In genomic region chr2:233058717-233059546, GRCh38 we compare ENCODE assay signal across 13 cellular contexts. TPM values are rescaled to one million over a fixed set of nuclear protein-coding genes. Genes with fewer than 3 reads are reported as not detected.
DNase-seq lines count a peak whose midpoint lies in the region; ATAC-seq and TF ChIP-seq lines count a peak whose summit lies in the region.
"Had no signal": no experiment of that assay in that cellular context is flagged by ENCODE, and none has a peak within 500 bp of the region (broad histone marks: within the 10 kb centered on the region; RNA-seq: fewer than 3 reads in every experiment).

No MANE protein-coding gene starts in this region.

- TF ChIP-seq CTCF in CD4-positive, alpha-beta T cell (IDR thresholded peaks at IDR 0.05), result no peak
- no peak for TF ChIP-seq CTCF in dorsolateral prefrontal cortex (IDR thresholded peaks at IDR 0.05 in 54 of 56, conservative IDR thresholded peaks at IDR 0.05 in 2 of 56; ENCODE audit: low read depth in 1 of 56, partially characterized antibody in 56 of 56)

- H3K9me2 ChIP-seq in Karpas-422 (replicated peaks; ENCODE audit: insufficient read depth, low read length), result no peaks in the 10 kb centered on the region

- peaks cover 39% of the 10 kb centered on the region for H3K36me3 Mint-ChIP-seq in CD4-positive, alpha-beta T cell (ENCODE audit: low read depth)

- H3K79me2 ChIP-seq in Karpas-422 (ENCODE audit: low read length), result peaks cover 36% of the 10 kb centered on the region

- H3K27me3 Mint-ChIP-seq in CD4-positive, alpha-beta T cell, result no peaks in the 10 kb centered on the region

- CTCF ChIA-PET in CD4-positive, alpha-beta T cell (lab: Charles Lee), result interaction anchor here (1.1 to 1.9 kb wide), 3 partner anchors 11 to 192 kb away, joined by 3 to 10 read pairs (median 4); partner anchors contain the start of gene ATG16L1

- peak overlapping the region; percentile 81 for H3K27ac ChIP-seq in CD4-positive, alpha-beta T cell (ENCODE audit: low read depth, low read length)
- H3K27ac ChIP-seq in Karpas-422 (ENCODE audit: low read length) (peak overlapping the region; percentile 98), dorsolateral prefrontal cortex (peak overlapping the region in 37 of 59 donors; percentile 5 to 87 (median 69))

- peaks cover 4% of the 10 kb centered on the region for H3K36me3 ChIP-seq in Karpas-422 (ENCODE audit: insufficient read depth, low read length)

- H3K4me1 Mint-ChIP-seq in CD4-positive, alpha-beta T cell (ENCODE audit: low read depth), result peaks cover 39% of the 10 kb centered on the region

- H3K27ac Mint-ChIP-seq in CD4-positive, alpha-beta T cell, result peak overlapping the region; percentile 95

- H3K4me2 ChIP-seq in Karpas-422 (ENCODE audit: low read depth, low read length, poor library complexity, severe bottlenecking), result peak overlapping the region; percentile 100

- intact Hi-C loops in CD4-positive, alpha-beta T cell (cut with DNase I, micrococcal nuclease), result loop anchor here in 1 of 2 experiments (10.0 kb wide), 1 partner anchor 204 kb away; no protein-coding TSS in a partner anchor
- intact Hi-C loops in dorsolateral prefrontal cortex (cut with DNase I) (loop anchor here in 1 of 2 donors (2.0 kb wide), 1 partner anchor 204 kb away; no protein-coding TSS in a partner anchor), posterior vena cava (cut with DNase I) (no loop called here)

- no peak for ATAC-seq in CD4-positive, alpha-beta T cell (ENCODE audit: poor library complexity)
- ATAC-seq in GM18505 (IDR thresholded peaks at IDR 0.05; ENCODE audit: unreplicated experiment) (no peak), GM19395 (IDR thresholded peaks at IDR 0.05; ENCODE audit: unreplicated experiment) (no peak)

- H3K9me3 ChIP-seq in CD4-positive, alpha-beta T cell (ENCODE audit: control insufficient read depth, low read length), result no peaks in the 10 kb centered on the region
- H3K9me3 ChIP-seq in Karpas-422 (ENCODE audit: low read length), result no peaks in the 10 kb centered on the region

- H3K4me1 ChIP-seq in Karpas-422 (ENCODE audit: low read length), result peaks cover 43% of the 10 kb centered on the region

- POLR2A ChIA-PET in CD4-positive, alpha-beta T cell (lab: Charles Lee), result interaction anchor here (6.8 kb wide), 1 partner anchor 21 kb away, joined by 190 read pairs; no protein-coding TSS in a partner anchor

- H3K4me3 Mint-ChIP-seq in CD4-positive, alpha-beta T cell, result peak overlapping the region; percentile 90

- TF ChIP-seq POLR2A in GM18505 (IDR thresholded peaks at IDR 0.05; ENCODE audit: borderline replicate concordance, extremely low read depth, insufficient read depth, insufficient read length), result no peak

- H3K9me3 Mint-ChIP-seq in CD4-positive, alpha-beta T cell, result no peaks in the 10 kb centered on the region

- no peak for DNase-seq in CD4-positive, alpha-beta T cell
- no peak for DNase-seq in Karpas-422
- peak in 3 of 10 donors; percentile 21 to 26 (median 23) for DNase-seq in dorsolateral prefrontal cortex
- peak; percentile 74 for DNase-seq in posterior vena cava (ENCODE audit: low spot score)
- no peak for DNase-seq in H4 (ENCODE audit: low spot score)
- no peak for DNase-seq in effector CD4-positive, alpha-beta T cell
- DNase-seq: COR-L47, retina had no signal

- peaks cover 28% of the 10 kb centered on the region for H4K20me1 ChIP-seq in Karpas-422 (ENCODE audit: insufficient read depth, low read depth, low read length)

- H2AFZ ChIP-seq in Karpas-422 (ENCODE audit: low read length), result no peak overlapping the region; the same call in 1 of the 2 replicates

- H3K27me3 ChIP-seq in CD4-positive, alpha-beta T cell (ENCODE audit: control insufficient read depth, insufficient read depth, low read length), result no peaks in the 10 kb centered on the region
- H3K27me3 ChIP-seq in Karpas-422 (ENCODE audit: low read length) (no peaks in the 10 kb centered on the region), dorsolateral prefrontal cortex (no peaks in the 10 kb centered on the region)

- H3K4me3 ChIP-seq in Karpas-422 (ENCODE audit: low read length), result peak overlapping the region; percentile 83; the same call in 1 of the 2 replicates
- peak overlapping the region in 1 of 59 donors; percentile 57 for H3K4me3 ChIP-seq in dorsolateral prefrontal cortex

- H3K9ac ChIP-seq in Karpas-422 (ENCODE audit: low read length), result peak overlapping the region; percentile 90

RNA-seq across cellular contexts. Expression of gene INPP5D, which starts 1.2 kb away (rescaled TPM):
- total RNA-seq in CD4-positive, alpha-beta T cell, result 100 to 1,000 TPM; 141 to 154 TPM
- total RNA-seq in Karpas-422 (2014; rRNA removed; shearing (Covaris generic); ENCODE audit: low replicate concordance), result 145 and 155 TPM in 2 replicates
- total RNA-seq in dorsolateral prefrontal cortex (10 to 100 TPM in 117 of 120 experiments, 1 to 10 TPM in 3; 5.0 to 38.5 (median 18.8) TPM), posterior vena cava (10 to 100 TPM; 14.0 to 19.9 TPM)
- total RNA-seq in H4 (2014; rRNA removed; shearing (Covaris generic)), result 0.46 TPM in 1 of 2 replicates, not detected in the other

RNA-seq across cellular contexts. Expression of gene NEU2, which starts 26.5 kb away (rescaled TPM):
- total RNA-seq in CD4-positive, alpha-beta T cell, result not detected
- total RNA-seq in Karpas-422 (2014; rRNA removed; shearing (Covaris generic); ENCODE audit: low replicate concordance), result not detected in 2 replicates
- total RNA-seq in dorsolateral prefrontal cortex (not detected), posterior vena cava (not detected)
- not detected in 2 replicates for total RNA-seq in H4 (2014; rRNA removed; shearing (Covaris generic))
- total RNA-seq: LHCN-M2, lung microvascular endothelial cell, RPMI7951 had no signal

RNA-seq across cellular contexts. Expression of gene NGEF, which starts 45.9 kb away (rescaled TPM):
- total RNA-seq in CD4-positive, alpha-beta T cell, result not detected
- not detected in 2 replicates for total RNA-seq in Karpas-422 (2014; rRNA removed; shearing (Covaris generic); ENCODE audit: low replicate concordance)
- 100 to 1,000 TPM in 119 of 120 experiments, 10 to 100 TPM in 1; 68.9 to 303 (median 203) TPM for total RNA-seq in dorsolateral prefrontal cortex
- total RNA-seq in posterior vena cava, result 1 to 10 TPM in 1 of 2 donors, under 1 TPM in 1; 0.88 to 5.3 TPM
- 1.3 and 3.3 TPM in 2 replicates for total RNA-seq in H4 (2014; rRNA removed; shearing (Covaris generic))
- total RNA-seq: lung microvascular endothelial cell had no signal

Comparison
In these comparisons a context has a peak if more than half of its experiments do, and no peak if none do; other contexts are left out.
1. RNA of gene NGEF, which starts 45.9 kb away (total RNA-seq): 68.9 to 303 TPM in dorsolateral prefrontal cortex; 0.88 to 5.3 TPM in posterior vena cava, 1.3 to 3.3 TPM in H4, not detected in CD4-positive, alpha-beta T cell and not detected in Karpas-422; every median in the first group is over 10 times any median in the second.
2. Peak in every context shown above with its lines, with median percentiles within 50 percentile points of each other: H3K27ac ChIP-seq.